14 cellular contexts compared by ENCODE assay signal in the genomic region with DNA sequence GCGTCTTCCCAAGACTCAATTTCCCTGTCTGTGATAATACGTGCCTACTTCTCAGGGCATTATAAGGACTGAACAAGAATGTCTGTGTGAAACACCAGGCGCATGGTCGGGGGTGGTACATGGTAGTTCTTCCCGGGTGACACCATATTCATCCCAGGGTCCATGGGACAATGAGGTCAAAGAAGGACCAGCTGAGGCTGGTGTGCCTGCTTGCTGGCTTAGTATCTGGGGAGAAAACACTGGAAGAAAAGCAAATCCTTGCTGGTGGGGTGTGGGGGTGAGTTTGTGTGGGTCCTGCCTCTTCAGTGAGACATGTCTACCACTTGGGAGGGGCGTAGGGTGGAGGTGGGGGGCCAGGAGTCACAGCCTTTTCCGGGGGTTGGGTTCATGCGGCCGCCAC.
A peak's percentile ranks its signal among the peaks of the same experiment; 100 is the strongest.
DNase-seq lines count a peak whose midpoint lies in the region; ATAC-seq and TF ChIP-seq lines count a peak whose summit lies in the region.
"Had no signal": no experiment of that assay in that cellular context is flagged by ENCODE, and none has a peak within 500 bp of the region (broad histone marks: within the 10 kb centered on the region; RNA-seq: fewer than 3 reads in every experiment).

No MANE protein-coding gene starts in this region.

- H3K27ac ChIP-seq in ACC112 (ENCODE audit: low read depth, low read length) (peak overlapping the region; percentile 58), RWPE1 (peak overlapping the region; percentile 74), rectal smooth muscle tissue (ENCODE audit: low read depth, low read length) (peak overlapping the region; percentile 13)

- H3K4me3 ChIP-seq in ACC112 (ENCODE audit: low read depth, low read length) (peak overlapping the region; percentile 3; the same call in 1 of the 2 replicates), foreskin fibroblast (ENCODE audit: low read depth in 1 of 2, low read length in 2 of 2) (peak overlapping the region; percentile 14 to 16), rectal smooth muscle tissue (ENCODE audit: low read length) (no peak overlapping the region)

- peaks cover 97% of the 10 kb centered on the region for H3K79me2 ChIP-seq in ACC112 (ENCODE audit: control insufficient read depth, insufficient read depth, low read length, unreplicated experiment)

- ATAC-seq in HG02678 (IDR thresholded peaks at IDR 0.05; ENCODE audit: unreplicated experiment) (no peak), GM18907 (IDR thresholded peaks at IDR 0.05; ENCODE audit: unreplicated experiment) (no peak)
- ATAC-seq: stimulated activated naive CD8-positive, alpha-beta T cell treated with anti-CD3 and anti-CD28 coated beads, Interleukin-15, Interleukin-2, amounts not matched to agents 100 U/mL and 50 U/mL, for 24 hours had no signal

- H2AFZ ChIP-seq in ACC112 (ENCODE audit: low read length, unreplicated experiment), result no peak overlapping the region

- H3K36me3 ChIP-seq in ACC112 (ENCODE audit: insufficient read depth, low read length) (no peaks in the 10 kb centered on the region), rectal smooth muscle tissue (ENCODE audit: control insufficient read depth, insufficient read depth, low read length) (no peaks in the 10 kb centered on the region)

- H3K4me1 ChIP-seq in ACC112 (ENCODE audit: control insufficient read depth, insufficient read depth, low read length, unreplicated experiment) (peaks cover 79% of the 10 kb centered on the region), rectal smooth muscle tissue (ENCODE audit: control insufficient read depth, insufficient read depth, low read length) (peaks cover 50% of the 10 kb centered on the region)

- TF ChIP-seq CTCF in RWPE1 (conservative IDR thresholded peaks at IDR 0.05; ENCODE audit: low read depth), result no peak
- TF ChIP-seq CTCF in foreskin fibroblast (IDR thresholded peaks at IDR 0.05; ENCODE audit: low read depth, low read length), result no peak

- no peak overlapping the region for H3K9ac ChIP-seq in rectal smooth muscle tissue (ENCODE audit: low read length)

- H3K27me3 ChIP-seq in ACC112 (ENCODE audit: insufficient read depth, low read length) (no peaks in the 10 kb centered on the region), rectal smooth muscle tissue (ENCODE audit: control insufficient read depth, insufficient read depth, low read length) (no peaks in the 10 kb centered on the region)

- CTCF ChIA-PET in RWPE1 (lab: Yijun Ruan, JAX), result interaction anchor here (0.6 to 1.6 kb wide), 2 partner anchors 162 to 277 kb away, joined by 3 to 4 read pairs; no protein-coding TSS in a partner anchor

- DNase-seq in RWPE1 (ENCODE audit: low spot score) (no peak), foreskin fibroblast (no peak), SIG-M5 (lab: John Stamatoyannopoulos, UW) (no peak), SIG-M5 treated with dmso at 0.1 percent for 504 hours (lab: John Stamatoyannopoulos, UW; ENCODE audit: unreplicated experiment) (no peak)
- DNase-seq: Caco-2; effector CD4-positive, alpha-beta T cell; midbrain; NCI-H1694 treated with DMSO at 0.1 percent for 48 hours; stimulated activated naive CD8-positive, alpha-beta T cell treated with anti-CD3 and anti-CD28 coated beads, Interleukin-15, Interleukin-2, amounts not matched to agents 100 U/mL and 50 U/mL, for 24 hours; SW 1271 had no signal

- POLR2A ChIA-PET in RWPE1 (lab: Yijun Ruan, JAX; ENCODE audit: low non-redundant PET), result no interaction called here

Comparison
In these comparisons a context has a peak if more than half of its experiments do, and no peak if none do; other contexts are left out.
1. H3K27ac ChIP-seq: peak in every context shown above with its lines; median percentile 74 in RWPE1; 58 in ACC112; 13 in rectal smooth muscle tissue.